ENCODE assay signal across 16 cellular contexts in genomic region chr6:160883999-160884398, GRCh38.
"Had no signal": no experiment of that assay in that cellular context is flagged by ENCODE, and none has a peak within 500 bp of the region (broad histone marks: within the 10 kb centered on the region; RNA-seq: fewer than 3 reads in every experiment).

No MANE protein-coding gene starts in this region.

- H3K27ac ChIP-seq: breast epithelium, dorsolateral prefrontal cortex, esophagus muscularis mucosa, stomach, thoracic aorta had no signal

- ATAC-seq: activated CD4-positive, CD25-positive, alpha-beta regulatory T cell treated with anti-CD3 and anti-CD28 coated beads, Interleukin-2, amount 50 U/mL, for 24 hours; activated CD8-positive, alpha-beta memory T cell treated with anti-CD3 and anti-CD28 coated beads, Interleukin-2, amount 10 ng/mL, durations not matched to agents 7 days and 5 days; activated T-cell treated with anti-CD3 and anti-CD28 coated beads, Interleukin-2, amount 50 U/mL, for 4 hours; left ventricle myocardium superior had no signal

- H3K4me3 ChIP-seq: breast epithelium, dorsolateral prefrontal cortex, esophagus muscularis mucosa, stomach, thoracic aorta had no signal

- H3K9me3 ChIP-seq: breast epithelium, esophagus muscularis mucosa, stomach, thoracic aorta had no signal

- DNase-seq: activated CD4-positive, alpha-beta T cell treated with anti-CD3 and anti-CD28 coated beads, Interleukin-2, amount 50 U/mL, for 4 hours; activated CD8-positive, alpha-beta memory T cell treated with anti-CD3 and anti-CD28 coated beads, Interleukin-2, amount 10 ng/mL, durations not matched to agents 7 days and 5 days; activated gamma-delta T cell; activated T-cell treated with anti-CD3 and anti-CD28 coated beads, Interleukin-2, amount 50 U/mL, for 4 hours; anterior cingulate cortex; dorsolateral prefrontal cortex; left ventricle myocardium superior; mesenchymal stem cell; nephron progenitor cell; retina; stimulated activated CD4-positive, alpha-beta T cell treated with anti-CD3 and anti-CD28 coated beads, Interleukin-4, amount 100 ng/mL, for 4 hours; stomach had no signal

- H3K36me3 ChIP-seq: breast epithelium, esophagus muscularis mucosa, stomach, thoracic aorta had no signal

- H3K4me1 ChIP-seq: breast epithelium, stomach had no signal

- H3K27me3 ChIP-seq: breast epithelium, dorsolateral prefrontal cortex, esophagus muscularis mucosa, stomach had no signal
